Comparison of ENCODE assay signal across 11 cellular contexts in genomic region chr6:28353356-28353755, GRCh38. TPM values are rescaled to one million over a fixed set of nuclear protein-coding genes. Genes with fewer than 3 reads are reported as not detected.
DNase-seq lines count a peak whose midpoint lies in the region; ATAC-seq and TF ChIP-seq lines count a peak whose summit lies in the region.
"Had no signal": no experiment of that assay in that cellular context is flagged by ENCODE, and none has a peak within 500 bp of the region (broad histone marks: within the 10 kb centered on the region; RNA-seq: fewer than 3 reads in every experiment).

No MANE protein-coding gene starts in this region.

- peak overlapping the region; percentile 41 for H3K4me3 ChIP-seq in epithelial cell of esophagus (ENCODE audit: low read length)
- H3K4me3 ChIP-seq in psoas muscle, result peak overlapping the region; percentile 81

- ATAC-seq in psoas muscle, result no peak
- ATAC-seq in HG02938 (IDR thresholded peaks at IDR 0.05; ENCODE audit: unreplicated experiment), result no peak
- ATAC-seq in HG02798 (IDR thresholded peaks at IDR 0.05; ENCODE audit: poor library complexity, unreplicated experiment), result no peak

- H3K4me1 ChIP-seq in psoas muscle, result peaks cover 40% of the 10 kb centered on the region

- DNase-seq in LHCN-M2 (ENCODE audit: low read depth) (peak; percentile 31), epithelial cell of esophagus (ENCODE audit: low read depth) (no peak), psoas muscle (no peak), LoVo (ENCODE audit: low spot score) (no peak), SIG-M5 (lab: John Stamatoyannopoulos, UW) (no peak)
- DNase-seq: AML-193, NCI-H1694 treated with DMSO at 0.1 percent for 48 hours, NCI-H82 had no signal

- no peaks in the 10 kb centered on the region for H3K9me3 ChIP-seq in psoas muscle

- H3K36me3 ChIP-seq in psoas muscle (ENCODE audit: insufficient read depth in 1 of 2, low read depth in 1 of 2), result no peaks in the 10 kb centered on the region

- H3K27ac ChIP-seq in 22Rv1 (peak overlapping the region; percentile 54), psoas muscle (peak overlapping the region; percentile 92)

- TF ChIP-seq CTCF in 22Rv1 (IDR thresholded peaks at IDR 0.05) (no peak), epithelial cell of esophagus (IDR thresholded peaks at IDR 0.05; ENCODE audit: insufficient read depth, low read depth, low read length, missing control alignments) (no peak), psoas muscle (IDR thresholded peaks at IDR 0.05) (no peak)

- 64 to 87% (median 75%) methylated on average over 3 of the region's 3 CpGs for WGBS in psoas muscle, 3 donors

- intact Hi-C loops in psoas muscle (cut with DNase I), result loop anchor here in 1 of 2 donors (10.0 kb wide), 2 partner anchors 129 to 459 kb away; partner anchors contain the start of gene ZSCAN9

- H3K27me3 ChIP-seq in psoas muscle (ENCODE audit: insufficient read depth in 3 of 3, low read length in 2 of 3), result no peaks in the 10 kb centered on the region

RNA-seq across cellular contexts. Expression of gene ZKSCAN3, which starts 3.6 kb away (rescaled TPM):
- 4.1 and 4.9 TPM in 2 replicates for total RNA-seq in LHCN-M2 (2014; rRNA removed)
- 2.6 TPM for polyA plus RNA-seq in LHCN-M2 (2012)
- 1 to 10 TPM; 1.5 to 4.6 (median 2.9) TPM for total RNA-seq in psoas muscle
- 1 to 10 TPM; 1.3 to 2.9 (median 1.5) TPM for polyA plus RNA-seq in psoas muscle

RNA-seq across cellular contexts. Expression of gene ZSCAN31, which starts 17.4 kb away (rescaled TPM):
- 5.1 and 8.9 TPM in 2 replicates for total RNA-seq in LHCN-M2 (2014; rRNA removed)
- polyA plus RNA-seq in LHCN-M2 (2012), result 3.4 TPM
- total RNA-seq in psoas muscle, result 10 to 100 TPM in 1 of 4 donors, 1 to 10 TPM in 3; 4.8 to 10.8 (median 7.7) TPM
- polyA plus RNA-seq in psoas muscle, result 1 to 10 TPM; 1.8 to 3.7 (median 2.3) TPM

RNA-seq across cellular contexts. Expression of gene ZSCAN12, which starts 46.2 kb away (rescaled TPM):
- 3.6 and 4.7 TPM in 2 replicates for total RNA-seq in LHCN-M2 (2014; rRNA removed)
- 1.0 TPM for polyA plus RNA-seq in LHCN-M2 (2012)
- total RNA-seq in psoas muscle, result 1 to 10 TPM in 3 of 4 donors, under 1 TPM in 1; 0.98 to 2.2 (median 1.4) TPM
- 1 to 10 TPM in 1 of 3 donors, under 1 TPM in 2; 0.48 to 1.2 (median 0.49) TPM for polyA plus RNA-seq in psoas muscle
